17 cellular contexts compared by ENCODE assay signal in the genomic region with DNA sequence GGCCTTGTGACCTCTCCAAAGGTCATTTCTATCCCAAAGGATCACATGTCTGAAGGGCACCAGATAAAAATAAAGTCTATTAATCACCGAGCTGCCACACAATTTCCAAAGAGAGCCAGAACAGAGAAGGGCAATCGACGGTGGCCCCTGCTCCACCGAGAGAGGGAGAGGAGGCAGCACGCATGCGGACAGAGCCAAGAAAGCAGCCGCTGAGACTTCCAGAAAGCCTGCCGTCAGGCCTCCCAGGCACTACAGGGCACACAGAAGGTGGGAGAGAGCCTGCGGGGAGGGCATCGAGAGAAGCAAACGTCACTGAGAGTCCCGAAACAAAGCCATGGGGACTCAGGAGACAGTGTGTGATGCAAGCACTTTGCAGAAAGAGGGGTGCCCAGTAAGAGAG.
"Had no signal": no experiment of that assay in that cellular context is flagged by ENCODE, and none has a peak within 500 bp of the region (broad histone marks: within the 10 kb centered on the region; RNA-seq: fewer than 3 reads in every experiment).

No MANE protein-coding gene starts in this region.

- H3K27me3 Mint-ChIP-seq: activated CD4-positive, alpha-beta T cell treated with anti-CD3 and anti-CD28 coated beads for 36 hours; naive thymus-derived CD8-positive, alpha-beta T cell had no signal

- H3K9me3 ChIP-seq: stomach had no signal

- H3K27me3 ChIP-seq: brain microvascular endothelial cell, stomach had no signal

- H3K36me3 Mint-ChIP-seq: naive thymus-derived CD8-positive, alpha-beta T cell; WTC11 had no signal

- H3K27ac ChIP-seq: brain microvascular endothelial cell, skin epidermis, stomach had no signal

- ATAC-seq: activated CD4-positive, alpha-beta T cell treated with anti-CD3 and anti-CD28 coated beads for 36 hours; left ventricle myocardium superior; naive thymus-derived CD8-positive, alpha-beta T cell; WTC11 had no signal

- H3K4me3 ChIP-seq: skin epidermis, stomach had no signal

- H3K9me3 Mint-ChIP-seq: naive thymus-derived CD8-positive, alpha-beta T cell; T-helper 2 cell treated with Interferon-gamma antibody and Interleukin-4, amounts not matched to agents 5 μg/mL and 100 μg/mL, for 36 hours; WTC11 had no signal

- H3K36me3 ChIP-seq: stomach had no signal

- H3K4me3 Mint-ChIP-seq: activated CD4-positive, alpha-beta T cell treated with anti-CD3 and anti-CD28 coated beads for 36 hours; T-helper 2 cell treated with Interferon-gamma antibody and Interleukin-4, amounts not matched to agents 5 μg/mL and 100 μg/mL, for 36 hours; WTC11 had no signal

- H3K27ac Mint-ChIP-seq: activated CD4-positive, alpha-beta T cell treated with anti-CD3 and anti-CD28 coated beads for 36 hours; T-helper 2 cell treated with Interferon-gamma antibody and Interleukin-4, amounts not matched to agents 5 μg/mL and 100 μg/mL, for 36 hours; WTC11 had no signal

- DNase-seq: activated CD4-positive, alpha-beta T cell treated with anti-CD3 and anti-CD28 coated beads for 36 hours; activated CD4-positive, alpha-beta T cell treated with anti-CD3 and anti-CD28 coated beads, Interleukin-2, amount 50 U/mL, for 48 hours; activated naive CD4-positive, alpha-beta T cell treated with Interleukin-2 at 50 U/mL for 16 hours; brain microvascular endothelial cell; cerebellar nuclear complex; cortex of kidney; erythroblast; foreskin melanocyte; kidney glomerular epithelial cell; left ventricle myocardium superior; mesenchymal stem cell; naive thymus-derived CD8-positive, alpha-beta T cell; stimulated activated CD4-positive, alpha-beta T cell treated with anti-CD3 and anti-CD28 coated beads, Interleukin-2, amount 100 ng/mL, for 48 hours; stomach had no signal
